ENCODE assay signal across 16 cellular contexts in genomic region chr19:29486961-29487360, GRCh38. TPM values are rescaled to one million over a fixed set of nuclear protein-coding genes. Genes with fewer than 3 reads are reported as not detected.
"Had no signal": no experiment of that assay in that cellular context is flagged by ENCODE, and none has a peak within 500 bp of the region (broad histone marks: within the 10 kb centered on the region; RNA-seq: fewer than 3 reads in every experiment).

No MANE protein-coding gene starts in this region.

RNA-seq across cellular contexts. Expression of gene VSTM2B, which starts 38.8 kb away (rescaled TPM):
- total RNA-seq: activated B cell treated with CpG ODN at 0.5 μM for 24 hours; activated CD4-positive, alpha-beta memory T cell treated with anti-CD3 and anti-CD28 coated beads for 36 hours; activated CD4-positive, alpha-beta T cell treated with anti-CD3 and anti-CD28 coated beads, Interleukin-2, amount 10 ng/mL, durations not matched to agents 24 days and 14 days; activated CD8-positive, alpha-beta memory T cell treated with anti-CD3 and anti-CD28 coated beads for 36 hours; activated CD8-positive, alpha-beta T cell treated with anti-CD3 and anti-CD28 coated beads for 36 hours; activated naive CD4-positive, alpha-beta T cell treated with anti-CD3 and anti-CD28 coated beads for 36 hours; activated naive CD8-positive, alpha-beta T cell treated with anti-CD3 and anti-CD28 coated beads for 36 hours; activated T-cell treated with anti-CD3 and anti-CD28 coated beads, Interleukin-2, amount 50 U/mL, for 4 hours; activated T-cell treated with anti-CD3 and anti-CD28 coated beads, Interleukin-2, amount 50 U/mL, for 72 hours; activated T-helper 1 cell treated with anti-CD3 and anti-CD28 coated beads, Interleukin-12 subunit alpha, Interleukin-12 subunit beta, Interleukin-2, Interleukin-4 antibody, amounts not matched to agents 30 ng/mL and 10 ng/mL and 1 ng/mL, durations not matched to agents 14 hours and 24 hours and 36 hours; activated T-helper 17 cell treated with anti-CD3 and anti-CD28 coated beads, Interleukin-2, amount 50 U/mL, for 72 hours; adrenal gland; aorta; astrocyte; body of pancreas; breast epithelium had no signal
- polyA plus RNA-seq: aorta had no signal
